2 cellular contexts compared by ENCODE assay signal in genomic region chr6:31092769-31093505, GRCh38.
A peak's percentile ranks its signal among the peaks of the same experiment; 100 is the strongest.
TF ChIP-seq lines count a peak whose summit lies in the region.

No MANE protein-coding gene starts in this region.

TF ChIP-seq in K562, 482 proteins besides CTCF, POLR2A, EP300 and RAD21 (continues in another document):
- TF ChIP-seq TCF3 (CRISPR knock-in tag; IDR thresholded peaks at IDR 0.05) (peak; percentile 34), PYGO2 (tag; IDR thresholded peaks at IDR 0.05) (no peak), ARID3A (IDR thresholded peaks at IDR 0.05; ENCODE audit: borderline replicate concordance, low read depth, low read length) (0 out of 2 replicates have a peak, but pooled peaks have one; percentile 29), NCOR1 (IDR thresholded peaks at IDR 0.05) (peak; percentile 42; the same call in 1 of the 2 replicates), ATF3 (IDR thresholded peaks at IDR 0.05) (peak; percentile 68), ATF3 (CRISPR knock-in tag; conservative IDR thresholded peaks at IDR 0.05) (no peak), PBX2 (CRISPR knock-in tag; IDR thresholded peaks at IDR 0.05; ENCODE audit: low read depth) (no peak), PBX2 (tag; conservative IDR thresholded peaks at IDR 0.05; ENCODE audit: low read depth) (peak; percentile 53), HMG20B (CRISPR knock-in tag; IDR thresholded peaks at IDR 0.05) (no peak), ADNP (tag; IDR thresholded peaks at IDR 0.05) (peak; percentile 80; the same call in 1 of the 2 replicates), ZNF24 (IDR thresholded peaks at IDR 0.05) (no peak), SMARCA5 (IDR thresholded peaks at IDR 0.05) (0 out of 2 replicates have a peak, but pooled peaks have one; percentile 22), SMAD4 (CRISPR knock-in tag; conservative IDR thresholded peaks at IDR 0.05) (0 out of 2 replicates have a peak, but pooled peaks have one; percentile 16), MAFG (tag; conservative IDR thresholded peaks at IDR 0.05) (peak; percentile 34; the same call in 1 of the 2 replicates), CBFA2T3 (IDR thresholded peaks at IDR 0.05) (peak; percentile 72), ZBTB12 (CRISPR knock-in tag; IDR thresholded peaks at IDR 0.05) (no peak), ATF1 (CRISPR knock-in tag; IDR thresholded peaks at IDR 0.05) (no peak), ATF1 (tag; IDR thresholded peaks at IDR 0.05) (peak; percentile 36; the same call in 1 of the 2 replicates), TAL1 (IDR thresholded peaks at IDR 0.05) (peak; percentile 35; the same call in 1 of the 2 replicates), ZNF384 (IDR thresholded peaks at IDR 0.05; ENCODE audit: low read depth, low read length) (peak; percentile 77), MEIS2 (IDR thresholded peaks at IDR 0.05; ENCODE audit: partially characterized antibody) (peak; percentile 11), TCF7 (IDR thresholded peaks at IDR 0.05; ENCODE audit: borderline replicate concordance) (no peak), CHD4 (IDR thresholded peaks at IDR 0.05; ENCODE audit: insufficient read depth, insufficient replicate concordance, low read depth, low read length, poor library complexity, severe bottlenecking) (no peak), RCOR1 (IDR thresholded peaks at IDR 0.05; ENCODE audit: borderline replicate concordance in 1 of 2, low read depth in 2 of 2, low read length in 2 of 2) (peak in 1 of 2 experiments; percentile 70; a peak in 2 of 4 replicates), ZC3H8 (IDR thresholded peaks at IDR 0.05) (no peak), ZFP36 (IDR thresholded peaks at IDR 0.05; ENCODE audit: low read depth, low read length, partially characterized antibody) (peak; percentile 16), CBFA2T2 (conservative IDR thresholded peaks at IDR 0.05) (peak; percentile 42; the same call in 1 of the 2 replicates), FOXO4 (CRISPR knock-in tag; IDR thresholded peaks at IDR 0.05) (no peak)

TF ChIP-seq in SK-N-SH, 30 proteins besides CTCF, POLR2A, EP300 and RAD21:
- TF ChIP-seq JUND (IDR thresholded peaks at IDR 0.05) (no peak), NRF1 (IDR thresholded peaks at IDR 0.05; ENCODE audit: low read depth, low read length) (no peak), FOSL2 (IDR thresholded peaks at IDR 0.05; ENCODE audit: borderline replicate concordance, low read depth) (no peak), POLR2AphosphoS5 (IDR thresholded peaks at IDR 0.05; ENCODE audit: low read depth, low read length) (no peak), RXRA (IDR thresholded peaks at IDR 0.05; ENCODE audit: borderline replicate concordance, low read depth) (no peak), FOXJ3 (CRISPR knock-in tag; IDR thresholded peaks at IDR 0.05) (no peak), USF2 (IDR thresholded peaks at IDR 0.05; ENCODE audit: borderline replicate concordance, low read depth, low read length) (no peak), GABPA (IDR thresholded peaks at IDR 0.05; ENCODE audit: low read depth) (no peak), SIN3A (IDR thresholded peaks at IDR 0.05; ENCODE audit: borderline replicate concordance, low read depth, low read length) (no peak), GATA2 (CRISPR knock-in tag; IDR thresholded peaks at IDR 0.05) (no peak), FOXM1 (IDR thresholded peaks at IDR 0.05; ENCODE audit: low read depth) (no peak)
